ENCODE assay signal across 23 cellular contexts in the genomic region with DNA sequence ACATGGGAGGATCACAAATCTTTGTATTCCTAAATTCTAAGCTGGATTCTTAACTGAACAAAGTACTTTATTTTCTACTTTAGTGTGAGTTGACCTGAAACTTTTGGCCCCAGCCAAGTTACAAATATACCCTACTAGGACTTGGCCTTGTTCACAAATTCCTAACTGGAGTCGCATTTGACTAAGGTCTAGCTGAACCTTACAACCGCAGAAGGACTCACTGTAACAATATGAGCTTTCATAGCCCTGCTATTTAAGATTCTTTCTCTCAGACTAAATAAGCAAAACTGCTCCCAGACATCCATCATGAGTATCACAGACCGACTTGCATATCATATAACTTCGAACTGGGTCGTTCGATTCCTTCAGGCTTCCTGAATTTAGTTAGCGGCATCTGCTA. TPM values are rescaled to one million over a fixed set of nuclear protein-coding genes. Genes with fewer than 3 reads are reported as not detected.
"Had no signal": no experiment of that assay in that cellular context is flagged by ENCODE, and none has a peak within 500 bp of the region (broad histone marks: within the 10 kb centered on the region; RNA-seq: fewer than 3 reads in every experiment).

No MANE protein-coding gene starts in this region.

- H3K9me3 ChIP-seq: gastroesophageal sphincter, heart left ventricle, left lung had no signal

- H3K36me3 ChIP-seq: gastroesophageal sphincter, heart left ventricle, left lung, neural progenitor cell had no signal

- H3K4me1 Mint-ChIP-seq: activated B cell treated with CpG ODN at 0.5 μM for 24 hours; activated CD4-positive, alpha-beta memory T cell treated with anti-CD3 and anti-CD28 coated beads, Interleukin-2, amount 10 ng/mL, durations not matched to agents 7 days and 5 days; activated CD8-positive, alpha-beta memory T cell treated with anti-CD3 and anti-CD28 coated beads, Interleukin-2, amount 10 ng/mL, durations not matched to agents 7 days and 5 days; activated naive CD8-positive, alpha-beta T cell treated with anti-CD3 and anti-CD28 coated beads for 36 hours; activated T-helper 17 cell treated with anti-CD3 and anti-CD28 coated beads, Interleukin-2, amount 50 U/mL, for 72 hours; memory B cell; naive B cell; neural progenitor cell; stimulated activated memory B cell treated with anti-CD40 and anti-IgM and Interleukin-4, amounts not matched to agents 10 μg/mL and 1 μg/mL and 100 μg/mL, for 72 hours had no signal

- H3K27ac Mint-ChIP-seq: activated B cell treated with CpG ODN at 0.5 μM for 24 hours; activated CD4-positive, alpha-beta memory T cell treated with anti-CD3 and anti-CD28 coated beads, Interleukin-2, amount 10 ng/mL, durations not matched to agents 7 days and 5 days; activated CD8-positive, alpha-beta memory T cell treated with anti-CD3 and anti-CD28 coated beads, Interleukin-2, amount 10 ng/mL, durations not matched to agents 7 days and 5 days; activated naive CD8-positive, alpha-beta T cell treated with anti-CD3 and anti-CD28 coated beads for 36 hours; activated T-helper 17 cell treated with anti-CD3 and anti-CD28 coated beads, Interleukin-2, amount 50 U/mL, for 72 hours; memory B cell; naive B cell; neural progenitor cell; progenitor cell of endocrine pancreas; stimulated activated memory B cell treated with anti-CD40 and anti-IgM and Interleukin-4, amounts not matched to agents 10 μg/mL and 1 μg/mL and 100 μg/mL, for 72 hours had no signal

- H3K36me3 Mint-ChIP-seq: activated CD8-positive, alpha-beta memory T cell treated with anti-CD3 and anti-CD28 coated beads, Interleukin-2, amount 10 ng/mL, durations not matched to agents 7 days and 5 days; activated naive CD8-positive, alpha-beta T cell treated with anti-CD3 and anti-CD28 coated beads for 36 hours; memory B cell; naive B cell; neural progenitor cell; stimulated activated memory B cell treated with anti-CD40 and anti-IgM and Interleukin-4, amounts not matched to agents 10 μg/mL and 1 μg/mL and 100 μg/mL, for 72 hours had no signal

- H3K4me1 ChIP-seq: left lung, neural progenitor cell had no signal

- ATAC-seq: activated CD8-positive, alpha-beta memory T cell treated with anti-CD3 and anti-CD28 coated beads, Interleukin-2, amount 10 ng/mL, durations not matched to agents 7 days and 5 days; activated T-helper 17 cell treated with anti-CD3 and anti-CD28 coated beads, Interleukin-2, amount 50 U/mL, for 72 hours; gastroesophageal sphincter; left lung; stimulated activated memory B cell treated with anti-CD40 and anti-IgM and Interleukin-4, amounts not matched to agents 10 μg/mL and 1 μg/mL and 100 μg/mL, for 72 hours had no signal

- DNase-seq: activated B cell treated with CpG ODN at 0.5 μM for 24 hours; activated CD4-positive, alpha-beta memory T cell treated with anti-CD3 and anti-CD28 coated beads, Interleukin-2, amount 10 ng/mL, durations not matched to agents 7 days and 5 days; activated CD4-positive, alpha-beta T cell treated with anti-CD3 and anti-CD28 coated beads for 4 hours; activated CD8-positive, alpha-beta memory T cell treated with anti-CD3 and anti-CD28 coated beads, Interleukin-2, amount 10 ng/mL, durations not matched to agents 7 days and 5 days; activated naive CD4-positive, alpha-beta T cell; activated naive CD8-positive, alpha-beta T cell treated with anti-CD3 and anti-CD28 coated beads for 36 hours; erythroblast; heart left ventricle; kidney; left lung; naive B cell; right cardiac atrium; stimulated activated CD4-positive, alpha-beta T cell treated with anti-CD3 and anti-CD28 coated beads, Interleukin-4, amount 100 ng/mL, for 4 hours; T-helper 1 cell; T-helper 9 cell had no signal

- H3K9me3 Mint-ChIP-seq: activated CD4-positive, alpha-beta memory T cell treated with anti-CD3 and anti-CD28 coated beads, Interleukin-2, amount 10 ng/mL, durations not matched to agents 7 days and 5 days; activated naive CD8-positive, alpha-beta T cell treated with anti-CD3 and anti-CD28 coated beads for 36 hours; memory B cell; neural progenitor cell had no signal

- H3K9ac ChIP-seq: neural progenitor cell had no signal

- H3K4me3 ChIP-seq: gastroesophageal sphincter, heart left ventricle, left lung, neural progenitor cell, smooth muscle cell had no signal

- H3K4me3 Mint-ChIP-seq: activated B cell treated with CpG ODN at 0.5 μM for 24 hours; activated CD4-positive, alpha-beta memory T cell treated with anti-CD3 and anti-CD28 coated beads, Interleukin-2, amount 10 ng/mL, durations not matched to agents 7 days and 5 days; activated CD8-positive, alpha-beta memory T cell treated with anti-CD3 and anti-CD28 coated beads, Interleukin-2, amount 10 ng/mL, durations not matched to agents 7 days and 5 days; activated naive CD8-positive, alpha-beta T cell treated with anti-CD3 and anti-CD28 coated beads for 36 hours; activated T-helper 17 cell treated with anti-CD3 and anti-CD28 coated beads, Interleukin-2, amount 50 U/mL, for 72 hours; memory B cell; naive B cell; neural progenitor cell; stimulated activated memory B cell treated with anti-CD40 and anti-IgM and Interleukin-4, amounts not matched to agents 10 μg/mL and 1 μg/mL and 100 μg/mL, for 72 hours had no signal

- H3K27ac ChIP-seq: left lung, neural progenitor cell had no signal

- H3K27me3 Mint-ChIP-seq: activated B cell treated with CpG ODN at 0.5 μM for 24 hours; activated CD4-positive, alpha-beta memory T cell treated with anti-CD3 and anti-CD28 coated beads, Interleukin-2, amount 10 ng/mL, durations not matched to agents 7 days and 5 days; activated CD8-positive, alpha-beta memory T cell treated with anti-CD3 and anti-CD28 coated beads, Interleukin-2, amount 10 ng/mL, durations not matched to agents 7 days and 5 days; activated naive CD8-positive, alpha-beta T cell treated with anti-CD3 and anti-CD28 coated beads for 36 hours; activated T-helper 17 cell treated with anti-CD3 and anti-CD28 coated beads, Interleukin-2, amount 50 U/mL, for 72 hours; memory B cell; naive B cell; progenitor cell of endocrine pancreas; stimulated activated memory B cell treated with anti-CD40 and anti-IgM and Interleukin-4, amounts not matched to agents 10 μg/mL and 1 μg/mL and 100 μg/mL, for 72 hours had no signal

- H3K27me3 ChIP-seq: gastroesophageal sphincter, heart left ventricle, left lung, neural progenitor cell had no signal

RNA-seq across cellular contexts. Expression of a gene that starts 28.3 kb away (rescaled TPM):
- total RNA-seq: activated B cell treated with CpG ODN at 0.5 μM for 24 hours; activated CD4-positive, alpha-beta memory T cell treated with anti-CD3 and anti-CD28 coated beads, Interleukin-2, amount 10 ng/mL, durations not matched to agents 7 days and 5 days; activated CD8-positive, alpha-beta memory T cell treated with anti-CD3 and anti-CD28 coated beads, Interleukin-2, amount 10 ng/mL, durations not matched to agents 7 days and 5 days; activated naive CD8-positive, alpha-beta T cell treated with anti-CD3 and anti-CD28 coated beads for 36 hours; activated T-helper 17 cell treated with anti-CD3 and anti-CD28 coated beads, Interleukin-2, amount 50 U/mL, for 72 hours; mononuclear cell had no signal
